Comparison of ENCODE assay signal across 8 cellular contexts in the genomic region with DNA sequence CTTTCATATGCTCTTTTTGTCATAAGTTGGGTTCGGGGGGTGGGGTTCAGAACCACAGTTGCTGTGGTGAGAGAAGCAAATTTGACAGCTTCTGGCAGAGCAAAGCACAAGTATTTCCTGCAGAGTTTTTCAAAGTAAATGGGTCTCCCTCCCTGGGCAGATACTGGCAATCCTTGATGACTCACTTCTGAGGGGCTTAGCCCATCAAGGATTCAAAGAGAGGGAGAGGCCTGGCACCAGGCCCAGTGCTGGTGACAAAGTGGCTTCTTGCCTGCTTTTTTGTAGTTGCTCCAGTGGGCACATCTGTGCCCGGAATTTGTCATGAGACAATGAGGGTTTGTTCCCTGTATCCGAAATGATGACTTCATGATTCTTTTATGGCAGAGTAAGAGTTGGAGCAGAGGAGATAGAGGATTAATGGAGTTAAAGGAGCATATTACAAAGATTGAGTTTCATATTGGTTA. TPM values are rescaled to one million over a fixed set of nuclear protein-coding genes. Genes with fewer than 3 reads are reported as not detected.
DNase-seq lines count a peak whose midpoint lies in the region; ATAC-seq and TF ChIP-seq lines count a peak whose summit lies in the region.
"Had no signal": no experiment of that assay in that cellular context is flagged by ENCODE, and none has a peak within 500 bp of the region (broad histone marks: within the 10 kb centered on the region; RNA-seq: fewer than 3 reads in every experiment).

No MANE protein-coding gene starts in this region.

- no peaks in the 10 kb centered on the region for H3K27me3 ChIP-seq in H7 (ENCODE audit: control insufficient read depth, insufficient read depth, low read length)

- no peak overlapping the region for H3K4me3 ChIP-seq in H7 (ENCODE audit: insufficient read depth, low read depth, low read length)

- H3K36me3 Mint-ChIP-seq in type B pancreatic cell: peaks cover 5% of the 10 kb centered on the region
- H3K36me3 Mint-ChIP-seq: memory B cell had no signal

- H3K36me3 ChIP-seq in H7 (replicated peaks; ENCODE audit: control insufficient read depth, insufficient read depth, low read length): no peaks in the 10 kb centered on the region

- TF ChIP-seq CTCF in type B pancreatic cell (conservative IDR thresholded peaks at IDR 0.05): no peak

- H3K4me1 Mint-ChIP-seq in type B pancreatic cell (ENCODE audit: unreplicated experiment): peaks cover 26% of the 10 kb centered on the region
- H3K4me1 Mint-ChIP-seq: memory B cell had no signal

- DNase-seq in H7 (peak; percentile 30), NCI-H69 (lab: John Stamatoyannopoulos, UW) (peak; percentile 87), fibroblast of peridontal ligament (ENCODE audit: extremely low read depth) (peak; percentile 60), renal cortical epithelial cell (ENCODE audit: low read depth) (peak; percentile 81), type B pancreatic cell (ENCODE audit: extremely low spot score, unreplicated experiment) (no peak)
- DNase-seq in activated CD8-positive, alpha-beta memory T cell treated with anti-CD3 and anti-CD28 coated beads, Interleukin-2, amount 50 U/mL, for 4 hours: no peak

- ATAC-seq in HG03175 (IDR thresholded peaks at IDR 0.05; ENCODE audit: unreplicated experiment): no peak

- peaks cover 12% of the 10 kb centered on the region for H3K9me3 Mint-ChIP-seq in type B pancreatic cell

- no peak overlapping the region for H3K27ac Mint-ChIP-seq in type B pancreatic cell
- H3K27ac Mint-ChIP-seq: memory B cell had no signal

- peaks cover 7% of the 10 kb centered on the region for H3K27me3 Mint-ChIP-seq in type B pancreatic cell

- H3K4me3 Mint-ChIP-seq in type B pancreatic cell: no peak overlapping the region
- H3K4me3 Mint-ChIP-seq: memory B cell had no signal

RNA-seq across cellular contexts. Expression of gene TNC, which starts 46.6 kb away (rescaled TPM):
- 69.1 and 81.9 TPM in 2 replicates for total RNA-seq in H7 (2014; rRNA removed; shearing (Covaris generic))
- total RNA-seq in renal cortical epithelial cell (215 and 425 TPM in 2 replicates), type B pancreatic cell (ENCODE audit: low replicate concordance) (16.1 and 95.2 TPM in 2 replicates)

Comparison
In these comparisons a context has a peak if more than half of its experiments do, and no peak if none do; other contexts are left out.
1. DNase-seq: peak in H7 (single experiment), NCI-H69 (single experiment), fibroblast of peridontal ligament (single experiment) and renal cortical epithelial cell (single experiment); none in activated CD8-positive, alpha-beta memory T cell treated with anti-CD3 and anti-CD28 coated beads, Interleukin-2, amount 50 U/mL, for 4 hours (single experiment) and type B pancreatic cell (single experiment).